Comparison of ENCODE assay signal across 1 cellular context in genomic region chr1:156909671-156910070, GRCh38.
TF ChIP-seq lines count a peak whose summit lies in the region.

No MANE protein-coding gene starts in this region.

TF ChIP-seq in K562, 482 proteins besides CTCF, POLR2A, EP300 and RAD21:
- TF ChIP-seq BRCA1 (IDR thresholded peaks at IDR 0.05), result no peak
- TF ChIP-seq BRCA1 (CRISPR knock-in tag; IDR thresholded peaks at IDR 0.05), result 0 out of 2 replicates have a peak, but pooled peaks have one; percentile 16
- TF ChIP-seq MED1 (CRISPR knock-in tag; IDR thresholded peaks at IDR 0.05; ENCODE audit: borderline replicate concordance), result 0 out of 2 replicates have a peak, but pooled peaks have one; percentile 51
- no peak for TF ChIP-seq ZBTB26 (CRISPR knock-in tag; IDR thresholded peaks at IDR 0.05)
- no peak for TF ChIP-seq TAL1 (IDR thresholded peaks at IDR 0.05)
